10 cellular contexts compared by ENCODE assay signal in the genomic region with DNA sequence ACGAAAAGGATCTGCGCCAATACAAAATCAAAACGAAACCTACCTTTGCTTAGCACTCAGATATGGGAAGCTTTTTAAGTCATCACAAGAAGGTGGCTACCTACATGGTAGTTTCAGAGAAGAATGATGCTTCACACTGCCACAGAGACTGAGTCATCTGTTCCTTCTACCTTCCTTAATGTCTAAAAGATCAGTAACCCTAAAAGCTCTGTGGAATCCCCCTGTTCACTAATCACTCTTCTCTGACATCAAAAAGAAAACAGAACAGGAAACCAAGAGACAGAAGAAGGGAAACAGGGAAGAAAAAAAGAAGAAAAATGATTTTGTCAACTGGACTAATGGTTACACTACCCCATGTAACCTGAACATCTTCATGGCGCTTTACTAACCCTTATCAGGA.
DNase-seq lines count a peak whose midpoint lies in the region; ATAC-seq and TF ChIP-seq lines count a peak whose summit lies in the region.
"Had no signal": no experiment of that assay in that cellular context is flagged by ENCODE, and none has a peak within 500 bp of the region (broad histone marks: within the 10 kb centered on the region; RNA-seq: fewer than 3 reads in every experiment).

No MANE protein-coding gene starts in this region.

- H3K4me3 ChIP-seq in GM06990 (replicated peaks; ENCODE audit: low read depth, low read length) (no peak overlapping the region), adrenal gland (no peak overlapping the region)
- H3K4me3 ChIP-seq: esophagus squamous epithelium had no signal

- H3K27me3 ChIP-seq in GM06990 (replicated peaks; ENCODE audit: control insufficient read depth, insufficient read depth, low read length) (no peaks in the 10 kb centered on the region), adrenal gland (no peaks in the 10 kb centered on the region)
- H3K27me3 ChIP-seq: esophagus squamous epithelium had no signal

- DNase-seq in GM06990 (ENCODE audit: extremely low read depth, insufficient read length), result peak; percentile 85
- peak; percentile 73 for DNase-seq in T-helper 2 cell treated with Interferon-gamma antibody and Interleukin-4, amounts not matched to agents 5 μg/mL and 100 μg/mL, for 36 hours (ENCODE audit: low spot score)
- no peak for DNase-seq in adrenal gland
- DNase-seq in NCI-H524 treated with DMSO at 0.1 percent for 48 hours (lab: John Stamatoyannopoulos, UW), result no peak
- DNase-seq in NAMALWA (ENCODE audit: low spot score), result no peak
- no peak for DNase-seq in NCI-H526 (lab: John Stamatoyannopoulos, UW)
- DNase-seq: esophagus squamous epithelium, PC-3 had no signal

- no peak overlapping the region for H3K27ac ChIP-seq in adrenal gland
- H3K27ac ChIP-seq: esophagus squamous epithelium had no signal

- H3K9me3 Mint-ChIP-seq in T-helper 2 cell treated with Interferon-gamma antibody and Interleukin-4, amounts not matched to agents 5 μg/mL and 100 μg/mL, for 36 hours, result peaks cover 4% of the 10 kb centered on the region

- ATAC-seq in GM19023 (IDR thresholded peaks at IDR 0.05; ENCODE audit: unreplicated experiment) (peak; percentile 99), HG02852 (IDR thresholded peaks at IDR 0.05; ENCODE audit: unreplicated experiment) (peak; percentile 99)
- ATAC-seq: PC-3 had no signal

- no peaks in the 10 kb centered on the region for H3K4me1 ChIP-seq in adrenal gland (replicated peaks in 1 of 2)
- H3K4me1 ChIP-seq: esophagus squamous epithelium had no signal

- intact Hi-C loops in adrenal gland (cut with DNase I), result no loop called here

- H3K27me3 Mint-ChIP-seq in T-helper 2 cell treated with Interferon-gamma antibody and Interleukin-4, amounts not matched to agents 5 μg/mL and 100 μg/mL, for 36 hours (ENCODE audit: low read depth), result no peaks in the 10 kb centered on the region

- TF ChIP-seq CTCF in GM06990 (IDR thresholded peaks at IDR 0.05; ENCODE audit: insufficient read depth, low read length, poor library complexity, severe bottlenecking) (no peak), adrenal gland (IDR thresholded peaks at IDR 0.05) (no peak)

- no peaks in the 10 kb centered on the region for H3K9me3 ChIP-seq in adrenal gland (replicated peaks in 1 of 3)
- H3K9me3 ChIP-seq: esophagus squamous epithelium had no signal

- peaks cover 21% of the 10 kb centered on the region for H3K4me1 Mint-ChIP-seq in T-helper 2 cell treated with Interferon-gamma antibody and Interleukin-4, amounts not matched to agents 5 μg/mL and 100 μg/mL, for 36 hours (ENCODE audit: low read depth)

- H3K4me3 Mint-ChIP-seq in T-helper 2 cell treated with Interferon-gamma antibody and Interleukin-4, amounts not matched to agents 5 μg/mL and 100 μg/mL, for 36 hours, result peak overlapping the region; percentile 47

- H3K36me3 ChIP-seq in GM06990 (ENCODE audit: control insufficient read depth, insufficient read depth, low read length) (no peaks in the 10 kb centered on the region), adrenal gland (replicated peaks in 1 of 2) (no peaks in the 10 kb centered on the region)

- WGBS in adrenal gland, 4 donors, result 94 to 99% (median 95%) methylated on average over 4 of the region's 4 CpGs

- peak overlapping the region; percentile 58 for H3K27ac Mint-ChIP-seq in T-helper 2 cell treated with Interferon-gamma antibody and Interleukin-4, amounts not matched to agents 5 μg/mL and 100 μg/mL, for 36 hours

- peaks cover 9% of the 10 kb centered on the region for H3K36me3 Mint-ChIP-seq in T-helper 2 cell treated with Interferon-gamma antibody and Interleukin-4, amounts not matched to agents 5 μg/mL and 100 μg/mL, for 36 hours (ENCODE audit: low read depth)

- no peak for TF ChIP-seq POLR2A in adrenal gland (IDR thresholded peaks at IDR 0.05)

Comparison
In these comparisons a context has a peak if more than half of its experiments do, and no peak if none do; other contexts are left out.
1. DNase-seq: peak in GM06990 (single experiment) and T-helper 2 cell treated with Interferon-gamma antibody and Interleukin-4, amounts not matched to agents 5 μg/mL and 100 μg/mL, for 36 hours (single experiment); none in adrenal gland (0 of 7), NCI-H524 treated with DMSO at 0.1 percent for 48 hours (single experiment), NAMALWA (single experiment) and NCI-H526 (0 of 2).